17 cellular contexts compared by ENCODE assay signal in genomic region chr2:45373534-45373933, GRCh38.
"Had no signal": no experiment of that assay in that cellular context is flagged by ENCODE, and none has a peak within 500 bp of the region (broad histone marks: within the 10 kb centered on the region; RNA-seq: fewer than 3 reads in every experiment).

No MANE protein-coding gene starts in this region.

- H3K4me1 Mint-ChIP-seq: naive thymus-derived CD4-positive, alpha-beta T cell; nephron progenitor cell had no signal

- H3K9me3 ChIP-seq: esophagus muscularis mucosa, gastrocnemius medialis, neutrophil had no signal

- H3K27ac ChIP-seq: epithelial cell of prostate, esophagus muscularis mucosa, gastrocnemius medialis, heart right ventricle, neutrophil, right atrium auricular region had no signal

- H3K27me3 Mint-ChIP-seq: dendritic cell treated with granulocyte-macrophage colony-stimulating factor and Interleukin-4, amounts not matched to agents 40 ng/mL and 50 ng/mL, for 4 days; effector memory CD8-positive, alpha-beta T cell had no signal

- H3K27ac Mint-ChIP-seq: dendritic cell treated with granulocyte-macrophage colony-stimulating factor and Interleukin-4, amounts not matched to agents 40 ng/mL and 50 ng/mL, for 4 days; effector memory CD8-positive, alpha-beta T cell; naive thymus-derived CD4-positive, alpha-beta T cell; nephron progenitor cell had no signal

- H3K27me3 ChIP-seq: esophagus muscularis mucosa, gastrocnemius medialis, heart right ventricle, neutrophil, right atrium auricular region had no signal

- H3K4me3 ChIP-seq: esophagus muscularis mucosa, gastrocnemius medialis, heart right ventricle, right atrium auricular region had no signal

- H3K4me1 ChIP-seq: gastrocnemius medialis, heart right ventricle, right atrium auricular region had no signal

- H3K36me3 ChIP-seq: esophagus muscularis mucosa, gastrocnemius medialis, heart right ventricle, neutrophil, right atrium auricular region had no signal

- H3K4me3 Mint-ChIP-seq: dendritic cell treated with granulocyte-macrophage colony-stimulating factor and Interleukin-4, amounts not matched to agents 40 ng/mL and 50 ng/mL, for 4 days; effector memory CD8-positive, alpha-beta T cell; naive thymus-derived CD4-positive, alpha-beta T cell; nephron progenitor cell had no signal

- DNase-seq: effector memory CD8-positive, alpha-beta T cell; gastrocnemius medialis; heart right ventricle; hypothalamus; kidney glomerular epithelial cell; mammary epithelial cell; naive thymus-derived CD4-positive, alpha-beta T cell; nephron progenitor cell; small intestine; stimulated activated CD4-positive, alpha-beta T cell treated with anti-CD3 and anti-CD28 coated beads, Interleukin-12 subunit alpha, Interleukin-12 subunit beta, amount 100 ng/mL, for 4 hours; stimulated activated naive CD4-positive, alpha-beta T cell treated with Interleukin-2 at 50 U/mL for 16 hours; trophoblast cell had no signal

- H3K9me3 Mint-ChIP-seq: dendritic cell treated with granulocyte-macrophage colony-stimulating factor and Interleukin-4, amounts not matched to agents 40 ng/mL and 50 ng/mL, for 4 days; effector memory CD8-positive, alpha-beta T cell had no signal

- ATAC-seq: effector memory CD8-positive, alpha-beta T cell; gastrocnemius medialis; heart right ventricle; naive thymus-derived CD4-positive, alpha-beta T cell had no signal
